Comparison of ENCODE assay signal across 8 cellular contexts in genomic region chr2:88159955-88160415, GRCh38. TPM values are rescaled to one million over a fixed set of nuclear protein-coding genes. Genes with fewer than 3 reads are reported as not detected.
DNase-seq lines count a peak whose midpoint lies in the region; ATAC-seq and TF ChIP-seq lines count a peak whose summit lies in the region.

No MANE protein-coding gene starts in this region.

- TF ChIP-seq CTCF in AG09309 (IDR thresholded peaks at IDR 0.05; ENCODE audit: control insufficient read depth, insufficient read depth, low read depth, low read length, missing control alignments), result peak; percentile 83

- no peak overlapping the region for H3K4me3 ChIP-seq in AG09309 (ENCODE audit: control insufficient read depth, low read depth, low read length)

- ATAC-seq in GM19043 (IDR thresholded peaks at IDR 0.05; ENCODE audit: low read depth, unreplicated experiment) (peak; percentile 57), left cardiac atrium (peak; percentile 41 to 54), GM19467 (IDR thresholded peaks at IDR 0.05; ENCODE audit: unreplicated experiment) (no peak)

- peak; percentile 51 for DNase-seq in AG09309 (ENCODE audit: low read depth)
- DNase-seq in MV-4-11 (lab: John Stamatoyannopoulos, UW), result peak; percentile 62
- peak; percentile 71 for DNase-seq in SW480 (ENCODE audit: low spot score)
- peak; percentile 29 for DNase-seq in amniotic stem cell (lab: John Stamatoyannopoulos, UW)
- DNase-seq in left cardiac atrium, result no peak
- peak; percentile 65 for DNase-seq in retina

- intact Hi-C loops in left cardiac atrium (cut with DNase I), result loop anchor here (2.0 to 5.0 kb wide), 3 partner anchors 99 to 158 kb away; partner anchors contain the start of gene KRCC1 (in 1 of the 2)

RNA-seq across cellular contexts. Expression of gene THNSL2, which starts 10.2 kb away (rescaled TPM):
- total RNA-seq in left cardiac atrium, result 10 to 100 TPM; 21.8 to 24.5 TPM

RNA-seq across cellular contexts. Expression of gene FABP1, which starts 32.1 kb away (rescaled TPM):
- total RNA-seq in left cardiac atrium, result not detected
